9 cellular contexts compared by ENCODE assay signal in genomic region chr20:24102290-24102689, GRCh38.
DNase-seq lines count a peak whose midpoint lies in the region; ATAC-seq, FAIRE-seq and TF ChIP-seq lines count a peak whose summit lies in the region.
"Had no signal": no experiment of that assay in that cellular context is flagged by ENCODE, and none has a peak within 500 bp of the region (broad histone marks: within the 10 kb centered on the region; RNA-seq: fewer than 3 reads in every experiment).

No MANE protein-coding gene starts in this region.

- H3K36me3 ChIP-seq in bronchial epithelial cell (ENCODE audit: control insufficient read depth, insufficient read depth, low read length), result no peaks in the 10 kb centered on the region
- H3K36me3 ChIP-seq in smooth muscle cell (ENCODE audit: low read depth), result no peaks in the 10 kb centered on the region
- H3K36me3 ChIP-seq: SJCRH30 had no signal

- no peak overlapping the region for H3K9ac ChIP-seq in smooth muscle cell (ENCODE audit: low read depth)

- peak; percentile 8 for DNase-seq in activated T-cell treated with anti-CD3 and anti-CD28 coated beads for 48 hours (ENCODE audit: low read depth)
- no peak for DNase-seq in activated T-cell treated with anti-CD3 and anti-CD28 coated beads, Interleukin-2, amount 50 U/mL, for 1 hour
- DNase-seq in NCI-H2171 treated with DMSO at 0.1 percent for 48 hours (lab: John Stamatoyannopoulos, UW), result peak; percentile 95
- DNase-seq in bronchial epithelial cell (ENCODE audit: low read depth), result peak; percentile 51
- no peak for DNase-seq in smooth muscle cell (lab: John Stamatoyannopoulos, UW; ENCODE audit: unreplicated experiment)
- no peak for DNase-seq in NCI-H1092 treated with DMSO at 0.1 percent for 48 hours (lab: John Stamatoyannopoulos, UW)
- no peak for DNase-seq in DMS114 treated with DMSO at 0.1 percent for 48 hours (lab: John Stamatoyannopoulos, UW; ENCODE audit: unreplicated experiment)

- H3K9me3 ChIP-seq in smooth muscle cell (replicated peaks; ENCODE audit: low read depth), result no peaks in the 10 kb centered on the region
- H3K9me3 ChIP-seq: SJCRH30 had no signal

- FAIRE-seq in bronchial epithelial cell (lab: Jason Lieb, UNC), result no peak

- H3K4me1 ChIP-seq in smooth muscle cell (ENCODE audit: low read depth), result peaks cover 13% of the 10 kb centered on the region
- H3K4me1 ChIP-seq: SJCRH30 had no signal

- WGBS in smooth muscle cell (ENCODE audit: low lambda C conversion rate), result 39% methylated on average over 7 of the region's 7 CpGs

- no peaks in the 10 kb centered on the region for H3K27me3 ChIP-seq in bronchial epithelial cell (ENCODE audit: control insufficient read depth, insufficient read depth, low read length)
- no peaks in the 10 kb centered on the region for H3K27me3 ChIP-seq in smooth muscle cell (ENCODE audit: low read depth)

- no peaks in the 10 kb centered on the region for H3K79me2 ChIP-seq in smooth muscle cell (ENCODE audit: low read depth)

- peak overlapping the region; percentile 6 for H3K4me2 ChIP-seq in smooth muscle cell

- H2AFZ ChIP-seq in smooth muscle cell (ENCODE audit: low read depth), result no peak overlapping the region

- TF ChIP-seq CTCF in bronchial epithelial cell (IDR thresholded peaks at IDR 0.05; ENCODE audit: insufficient read depth, low read length, severe bottlenecking) (peak; percentile 73), smooth muscle cell (IDR thresholded peaks at IDR 0.05; ENCODE audit: borderline replicate concordance, insufficient read depth, poor library complexity, severe bottlenecking) (peak; percentile 18)

- no peak overlapping the region for H3K27ac ChIP-seq in smooth muscle cell (ENCODE audit: low read depth)
- H3K27ac ChIP-seq: SJCRH30 had no signal

- ATAC-seq in HG02885 (IDR thresholded peaks at IDR 0.05; ENCODE audit: poor library complexity, unreplicated experiment), result no peak

- H4K20me1 ChIP-seq in smooth muscle cell (ENCODE audit: low read depth), result no peaks in the 10 kb centered on the region

- H3K4me3 ChIP-seq in bronchial epithelial cell (ENCODE audit: low read depth, low read length), result no peak overlapping the region
- H3K4me3 ChIP-seq in smooth muscle cell, result no peak overlapping the region
- H3K4me3 ChIP-seq: SJCRH30 had no signal

- peaks cover 21% of the 10 kb centered on the region for H3F3A ChIP-seq in smooth muscle cell (ENCODE audit: low read depth)

Comparison
In these comparisons a context has a peak if more than half of its experiments do, and no peak if none do; other contexts are left out.
1. DNase-seq: peak in activated T-cell treated with anti-CD3 and anti-CD28 coated beads for 48 hours (single experiment), NCI-H2171 treated with DMSO at 0.1 percent for 48 hours (single experiment) and bronchial epithelial cell (single experiment); none in activated T-cell treated with anti-CD3 and anti-CD28 coated beads, Interleukin-2, amount 50 U/mL, for 1 hour (single experiment), smooth muscle cell (single experiment), NCI-H1092 treated with DMSO at 0.1 percent for 48 hours (single experiment) and DMS114 treated with DMSO at 0.1 percent for 48 hours (single experiment).